In genomic region chr10:80487422-80487785, GRCh38 we compare ENCODE assay signal across 12 cellular contexts. TPM values are rescaled to one million over a fixed set of nuclear protein-coding genes. Genes with fewer than 3 reads are reported as not detected.
A peak's percentile ranks its signal among the peaks of the same experiment; 100 is the strongest.
DNase-seq lines count a peak whose midpoint lies in the region; ATAC-seq and TF ChIP-seq lines count a peak whose summit lies in the region.
"Had no signal": no experiment of that assay in that cellular context is flagged by ENCODE, and none has a peak within 500 bp of the region (broad histone marks: within the 10 kb centered on the region; RNA-seq: fewer than 3 reads in every experiment).

No MANE protein-coding gene starts in this region.

- ATAC-seq in naive B cell (ENCODE audit: low read depth in 2 of 2) = no peak
- ATAC-seq in GM19452 (IDR thresholded peaks at IDR 0.05; ENCODE audit: unreplicated experiment) = no peak

- H3K36me3 ChIP-seq in thyroid gland = peaks cover 0 to 14% of the 10 kb centered on the region in 2 donors

- CTCF ChIA-PET in activated naive CD4-positive, alpha-beta T cell treated with anti-CD3 and anti-CD28 coated beads for 36 hours (lab: Charles Lee) = interaction anchor here (0.6 to 11.2 kb wide), 7 partner anchors 14 to 369 kb away, joined by 3 to 165 read pairs (median 5); no protein-coding TSS in a partner anchor

- peak overlapping the region; percentile 49 to 67 (median 64) for H3K27ac ChIP-seq in thyroid gland

- no peak for TF ChIP-seq POLR2A in thyroid gland (IDR thresholded peaks at IDR 0.05)

- H3K27me3 Mint-ChIP-seq in activated naive CD4-positive, alpha-beta T cell treated with anti-CD3 and anti-CD28 coated beads for 36 hours (ENCODE audit: low read depth) = no peaks in the 10 kb centered on the region
- H3K27me3 Mint-ChIP-seq in activated T-helper 1 cell treated with anti-CD3 and anti-CD28 coated beads, Interleukin-12 subunit alpha, Interleukin-12 subunit beta, Interleukin-2, Interleukin-4 antibody, amounts not matched to agents 30 ng/mL and 10 ng/mL and 1 ng/mL, durations not matched to agents 14 hours and 24 hours and 36 hours (ENCODE audit: insufficient read depth) = no peaks in the 10 kb centered on the region
- H3K27me3 Mint-ChIP-seq in naive B cell = no peaks in the 10 kb centered on the region
- H3K27me3 Mint-ChIP-seq: IgD-negative memory B cell, memory B cell had no signal

- H3K4me3 Mint-ChIP-seq in activated naive CD4-positive, alpha-beta T cell treated with anti-CD3 and anti-CD28 coated beads for 36 hours = peak overlapping the region; percentile 32
- peak overlapping the region; percentile 71 for H3K4me3 Mint-ChIP-seq in activated T-helper 1 cell treated with anti-CD3 and anti-CD28 coated beads, Interleukin-12 subunit alpha, Interleukin-12 subunit beta, Interleukin-2, Interleukin-4 antibody, amounts not matched to agents 30 ng/mL and 10 ng/mL and 1 ng/mL, durations not matched to agents 14 hours and 24 hours and 36 hours
- peak overlapping the region in 1 of 8 donors; percentile 13 for H3K4me3 Mint-ChIP-seq in naive B cell
- H3K4me3 Mint-ChIP-seq: memory B cell had no signal

- DNase-seq in activated naive CD4-positive, alpha-beta T cell treated with anti-CD3 and anti-CD28 coated beads for 36 hours = no peak
- DNase-seq in activated naive CD4-positive, alpha-beta T cell treated with anti-CD3 and anti-CD28 coated beads, Interleukin-2, amount 50 U/mL, for 16 hours = no peak
- no peak for DNase-seq in activated T-helper 1 cell treated with anti-CD3 and anti-CD28 coated beads, Interleukin-12 subunit alpha, Interleukin-12 subunit beta, Interleukin-2, Interleukin-4 antibody, amounts not matched to agents 30 ng/mL and 10 ng/mL and 1 ng/mL, durations not matched to agents 14 hours and 24 hours and 36 hours (ENCODE audit: low spot score)
- no peak for DNase-seq in naive B cell
- no peak for DNase-seq in thyroid gland
- no peak for DNase-seq in globus pallidus (ENCODE audit: low spot score)
- no peak for DNase-seq in HK-2 (ENCODE audit: unreplicated experiment)
- DNase-seq: activated CD4-positive, alpha-beta T cell treated with anti-CD3 and anti-CD28 coated beads for 1 hour; NCI-H345 had no signal

- intact Hi-C loops in activated naive CD4-positive, alpha-beta T cell treated with anti-CD3 and anti-CD28 coated beads for 36 hours (cut with micrococcal nuclease) = loop anchor here (1.0 kb wide), 1 partner anchor 10 kb away; no protein-coding TSS in a partner anchor
- intact Hi-C loops in activated T-helper 1 cell treated with anti-CD3 and anti-CD28 coated beads, Interleukin-12 subunit alpha, Interleukin-12 subunit beta, Interleukin-2, Interleukin-4 antibody, amounts not matched to agents 30 ng/mL and 10 ng/mL and 1 ng/mL, durations not matched to agents 14 hours and 24 hours and 36 hours (cut with micrococcal nuclease) = loop anchor here (1.0 kb wide), 2 partner anchors 11 to 15 kb away; no protein-coding TSS in a partner anchor
- intact Hi-C loops in thyroid gland (cut with DNase I) = no loop called here

- peaks cover 96% of the 10 kb centered on the region for H3K4me1 Mint-ChIP-seq in activated naive CD4-positive, alpha-beta T cell treated with anti-CD3 and anti-CD28 coated beads for 36 hours (ENCODE audit: low read depth)
- peaks cover 97% of the 10 kb centered on the region for H3K4me1 Mint-ChIP-seq in activated T-helper 1 cell treated with anti-CD3 and anti-CD28 coated beads, Interleukin-12 subunit alpha, Interleukin-12 subunit beta, Interleukin-2, Interleukin-4 antibody, amounts not matched to agents 30 ng/mL and 10 ng/mL and 1 ng/mL, durations not matched to agents 14 hours and 24 hours and 36 hours (ENCODE audit: low read depth)
- H3K4me1 Mint-ChIP-seq in naive B cell = peaks cover 50 to 67% (median 55%) of the 10 kb centered on the region in 3 donors

- H3K9me3 ChIP-seq in thyroid gland = no peaks in the 10 kb centered on the region

- H3K4me1 ChIP-seq in thyroid gland = peaks cover 64 to 76% of the 10 kb centered on the region in 2 donors

- WGBS in thyroid gland, 2 donors = 91 to 93% methylated on average over 3 to 4 of the region's 4 CpGs

- H3K4me3 ChIP-seq in thyroid gland (replicated peaks in 1 of 3) = no peak overlapping the region

- H3K36me3 Mint-ChIP-seq in activated naive CD4-positive, alpha-beta T cell treated with anti-CD3 and anti-CD28 coated beads for 36 hours (ENCODE audit: low read depth) = peaks cover 23% of the 10 kb centered on the region
- H3K36me3 Mint-ChIP-seq in activated T-helper 1 cell treated with anti-CD3 and anti-CD28 coated beads, Interleukin-12 subunit alpha, Interleukin-12 subunit beta, Interleukin-2, Interleukin-4 antibody, amounts not matched to agents 30 ng/mL and 10 ng/mL and 1 ng/mL, durations not matched to agents 14 hours and 24 hours and 36 hours (ENCODE audit: low read depth) = peaks cover 34% of the 10 kb centered on the region
- H3K36me3 Mint-ChIP-seq in naive B cell = peaks cover 26 to 27% of the 10 kb centered on the region in 2 donors

- H3K27me3 ChIP-seq in thyroid gland = no peaks in the 10 kb centered on the region

- H3K9me3 Mint-ChIP-seq in activated naive CD4-positive, alpha-beta T cell treated with anti-CD3 and anti-CD28 coated beads for 36 hours = no peaks in the 10 kb centered on the region
- no peaks in the 10 kb centered on the region for H3K9me3 Mint-ChIP-seq in activated T-helper 1 cell treated with anti-CD3 and anti-CD28 coated beads, Interleukin-12 subunit alpha, Interleukin-12 subunit beta, Interleukin-2, Interleukin-4 antibody, amounts not matched to agents 30 ng/mL and 10 ng/mL and 1 ng/mL, durations not matched to agents 14 hours and 24 hours and 36 hours
- peaks cover 0 to 5% (median 0%) of the 10 kb centered on the region in 7 donors for H3K9me3 Mint-ChIP-seq in naive B cell
- H3K9me3 Mint-ChIP-seq: IgD-negative memory B cell, memory B cell had no signal

- no peak for TF ChIP-seq CTCF in thyroid gland (IDR thresholded peaks at IDR 0.05)

- H3K27ac Mint-ChIP-seq in activated naive CD4-positive, alpha-beta T cell treated with anti-CD3 and anti-CD28 coated beads for 36 hours = peak overlapping the region; percentile 86
- peak overlapping the region; percentile 92 for H3K27ac Mint-ChIP-seq in activated T-helper 1 cell treated with anti-CD3 and anti-CD28 coated beads, Interleukin-12 subunit alpha, Interleukin-12 subunit beta, Interleukin-2, Interleukin-4 antibody, amounts not matched to agents 30 ng/mL and 10 ng/mL and 1 ng/mL, durations not matched to agents 14 hours and 24 hours and 36 hours
- peak overlapping the region in 4 of 6 donors; percentile 43 to 85 (median 50) for H3K27ac Mint-ChIP-seq in naive B cell
- H3K27ac Mint-ChIP-seq: IgD-negative memory B cell, memory B cell had no signal

RNA-seq across cellular contexts. Expression of gene TSPAN14, which starts 33.3 kb away (rescaled TPM):
- 10 to 100 TPM; 33.5 to 35.5 TPM for total RNA-seq in activated naive CD4-positive, alpha-beta T cell treated with anti-CD3 and anti-CD28 coated beads for 36 hours
- 75.4 and 81.9 TPM in 2 replicates for total RNA-seq in activated T-helper 1 cell treated with anti-CD3 and anti-CD28 coated beads, Interleukin-12 subunit alpha, Interleukin-12 subunit beta, Interleukin-2, Interleukin-4 antibody, amounts not matched to agents 30 ng/mL and 10 ng/mL and 1 ng/mL, durations not matched to agents 14 hours and 24 hours and 36 hours
- polyA plus RNA-seq in naive B cell (ENCODE audit: low read depth in 6 of 6) = 10 to 100 TPM; 31.0 to 60.8 (median 38.1) TPM
- 10 to 100 TPM; 61.6 to 83.4 (median 77.9) TPM for total RNA-seq in thyroid gland

RNA-seq across cellular contexts. Expression of gene SH2D4B, which starts 50.3 kb away (rescaled TPM):
- under 1 TPM; 0.05 to 0.10 TPM for total RNA-seq in activated naive CD4-positive, alpha-beta T cell treated with anti-CD3 and anti-CD28 coated beads for 36 hours
- total RNA-seq in activated T-helper 1 cell treated with anti-CD3 and anti-CD28 coated beads, Interleukin-12 subunit alpha, Interleukin-12 subunit beta, Interleukin-2, Interleukin-4 antibody, amounts not matched to agents 30 ng/mL and 10 ng/mL and 1 ng/mL, durations not matched to agents 14 hours and 24 hours and 36 hours = 0.18 and 0.20 TPM in 2 replicates
- under 1 TPM in 1 of 6 donors, not detected in 5; 0.19 TPM for polyA plus RNA-seq in naive B cell (ENCODE audit: low read depth in 6 of 6)
- 1 to 10 TPM in 2 of 4 donors, not detected in 2; 1.1 to 1.6 TPM for total RNA-seq in thyroid gland
- polyA plus RNA-seq: IgD-negative memory B cell had no signal
